ENCODE assay signal across 17 cellular contexts in the genomic region with DNA sequence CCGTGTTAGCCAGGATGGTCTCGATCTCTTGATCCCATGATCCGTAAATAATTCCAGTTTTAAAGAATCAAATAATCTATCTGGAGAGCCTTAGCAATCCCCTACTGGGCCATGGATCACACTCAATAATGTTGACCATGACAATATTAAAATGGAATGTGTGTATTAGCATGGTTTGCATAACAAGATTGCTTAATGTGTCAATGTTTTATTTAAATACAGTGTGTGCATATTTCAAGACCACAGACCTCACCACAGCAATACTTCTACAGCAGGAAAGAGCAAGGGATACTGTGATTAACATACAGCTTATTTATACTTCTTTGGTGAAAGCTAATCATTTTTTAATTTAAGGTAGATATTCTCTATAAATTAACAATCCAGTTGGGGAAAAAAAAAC.
"Had no signal": no experiment of that assay in that cellular context is flagged by ENCODE, and none has a peak within 500 bp of the region (broad histone marks: within the 10 kb centered on the region; RNA-seq: fewer than 3 reads in every experiment).

No MANE protein-coding gene starts in this region.

- H3K36me3 ChIP-seq: tibial artery, vagina had no signal

- DNase-seq: activated CD4-positive, alpha-beta memory T cell treated with anti-CD3 and anti-CD28 coated beads, Interleukin-2, amount 10 ng/mL, durations not matched to agents 7 days and 5 days; activated CD4-positive, alpha-beta T cell treated with anti-CD3 and anti-CD28 coated beads for 4 hours; activated naive CD4-positive, alpha-beta T cell treated with anti-CD3 and anti-CD28 coated beads, Interleukin-2, amount 50 U/mL, for 16 hours; activated T-cell treated with anti-CD3 and anti-CD28 coated beads, Interleukin-2, amount 50 U/mL, for 24 hours; cerebellar nuclear complex; effector memory CD8-positive, alpha-beta T cell; hippocampal formation; nucleus accumbens; right cardiac atrium; small intestine; stimulated activated CD4-positive, alpha-beta T cell treated with anti-CD3 and anti-CD28 coated beads, Interleukin-4, amount 100 ng/mL, for 24 hours; stimulated activated naive CD4-positive, alpha-beta T cell; T-helper 2 cell; tibial artery had no signal

- FAIRE-seq: small intestine had no signal

- ATAC-seq: effector memory CD8-positive, alpha-beta T cell; natural killer cell treated with Interleukin-12 subunit alpha and Interleukin-12 subunit beta and Interleukin-15 and Interleukin-18, amount 100 ng/mL, for 72 hours; right cardiac atrium; WTC11 had no signal

- H3K27me3 ChIP-seq: tibial artery, vagina had no signal

- H3K4me3 ChIP-seq: tibial artery, vagina had no signal
